8 cellular contexts compared by ENCODE assay signal in genomic region chr2:208025814-208026184, GRCh38. TPM values are rescaled to one million over a fixed set of nuclear protein-coding genes. Genes with fewer than 3 reads are reported as not detected.
DNase-seq lines count a peak whose midpoint lies in the region; ATAC-seq and TF ChIP-seq lines count a peak whose summit lies in the region.

No MANE protein-coding gene starts in this region.

- no peaks in the 10 kb centered on the region for H3K36me3 ChIP-seq in mucosa of descending colon (ENCODE audit: low read depth)

- H3K4me3 ChIP-seq in mucosa of descending colon = peak overlapping the region; percentile 64

- ATAC-seq in GM18499 (IDR thresholded peaks at IDR 0.05; ENCODE audit: insufficient read depth, unreplicated experiment) (peak; percentile 22), HG02885 (IDR thresholded peaks at IDR 0.05; ENCODE audit: poor library complexity, unreplicated experiment) (peak; percentile 15), mucosa of descending colon (peak; percentile 5), GM18511 (IDR thresholded peaks at IDR 0.05; ENCODE audit: unreplicated experiment) (no peak)

- peak overlapping the region; percentile 69 for H3K27ac ChIP-seq in temporal lobe (ENCODE audit: low read depth, low read length)

- H3K4me1 ChIP-seq in mucosa of descending colon (ENCODE audit: low read depth) = peaks cover 16% of the 10 kb centered on the region

- H3K9me3 ChIP-seq in mucosa of descending colon = no peaks in the 10 kb centered on the region

- TF ChIP-seq CTCF in mucosa of descending colon (IDR thresholded peaks at IDR 0.05) = no peak

- peak in 3 of 5 experiments; percentile 2 to 66 (median 10) for DNase-seq in T-helper 2 cell
- peak; percentile 31 for DNase-seq in cerebellum (ENCODE audit: low spot score)
- no peak for DNase-seq in mucosa of descending colon
- no peak for DNase-seq in iPS-NIHi7 (ENCODE audit: extremely low spot score)

- intact Hi-C loops in mucosa of descending colon (cut with DNase I, micrococcal nuclease) = no loop called here

RNA-seq across cellular contexts. Expression of gene PLEKHM3, which starts 0.5 kb away (rescaled TPM):
- 32.6 TPM for total RNA-seq in cerebellum
- total RNA-seq in mucosa of descending colon = 10 to 100 TPM in 2 of 3 donors, 1 to 10 TPM in 1; 9.7 to 21.1 (median 12.9) TPM
- 41.6 TPM for total RNA-seq in temporal lobe

Comparison
In these comparisons a context has a peak if more than half of its experiments do, and no peak if none do; other contexts are left out.
1. DNase-seq: peak in T-helper 2 cell (3 of 5) and cerebellum (single experiment); none in mucosa of descending colon (0 of 3) and iPS-NIHi7 (single experiment).